Comparison of ENCODE assay signal across 10 cellular contexts in genomic region chr9:120904061-120904998, GRCh38. TPM values are rescaled to one million over a fixed set of nuclear protein-coding genes. Genes with fewer than 3 reads are reported as not detected.
DNase-seq lines count a peak whose midpoint lies in the region; ATAC-seq, FAIRE-seq and TF ChIP-seq lines count a peak whose summit lies in the region.
"Had no signal": no experiment of that assay in that cellular context is flagged by ENCODE, and none has a peak within 500 bp of the region (broad histone marks: within the 10 kb centered on the region; RNA-seq: fewer than 3 reads in every experiment).

No MANE protein-coding gene starts in this region.

- H3K4me1 ChIP-seq in OCI-LY7 (ENCODE audit: insufficient read depth, low read length, poor library complexity, severe bottlenecking), result peaks cover 75% of the 10 kb centered on the region

- no peak for FAIRE-seq in GM12891 (lab: Jason Lieb, UNC)

- H3K9me3 ChIP-seq in OCI-LY7 (ENCODE audit: low read length), result no peaks in the 10 kb centered on the region

- H2AFZ ChIP-seq in OCI-LY7 (ENCODE audit: low read length), result no peak overlapping the region
- H2AFZ ChIP-seq: GM23338 had no signal

- H3K79me2 ChIP-seq in OCI-LY7 (ENCODE audit: insufficient read depth, low read depth, low read length), result no peaks in the 10 kb centered on the region; the same call in 1 of the 2 replicates

- CTCF ChIA-PET in OCI-LY7 (lab: Charles Lee; ENCODE audit: unreplicated experiment), result interaction anchor here (0.6 to 1.6 kb wide), 4 partner anchors 10 to 21 kb away, joined by 3 to 7 read pairs (median 3); no protein-coding TSS in a partner anchor

- H4K20me1 ChIP-seq in OCI-LY7 (ENCODE audit: insufficient read depth, low read length), result no peaks in the 10 kb centered on the region

- BruUV-seq in OCI-LY7 (replicated peaks; lab: Mats Ljungman, UMichigan), result no TSS peak

- H3K36me3 ChIP-seq in OCI-LY7 (ENCODE audit: insufficient read depth, low read length), result peaks cover 17% of the 10 kb centered on the region

- peak overlapping the region; percentile 66 for H3K4me2 ChIP-seq in OCI-LY7 (ENCODE audit: low read length)
- H3K4me2 ChIP-seq: GM23338 had no signal

- POLR2A ChIA-PET in OCI-LY7 (lab: Charles Lee), result interaction anchor here (0.6 to 7.0 kb wide), 13 partner anchors 9 to 274 kb away, joined by 3 to 100 read pairs (median 12); partner anchors contain the start of genes PHF19 and TRAF1

- H3K9me2 ChIP-seq in OCI-LY7 (ENCODE audit: insufficient read depth, low read length), result no peaks in the 10 kb centered on the region

- peak overlapping the region; percentile 97 for H3K27ac ChIP-seq in OCI-LY7 (ENCODE audit: low read depth, low read length, poor library complexity, severe bottlenecking)

- peak; percentile 18 for ATAC-seq in sciatic nerve
- ATAC-seq in GM18511 (IDR thresholded peaks at IDR 0.05; ENCODE audit: unreplicated experiment), result no peak
- ATAC-seq in HG02970 (IDR thresholded peaks at IDR 0.05; ENCODE audit: low FRiP score, unreplicated experiment), result no peak
- ATAC-seq in HG03342 (IDR thresholded peaks at IDR 0.05; ENCODE audit: unreplicated experiment), result no peak
- ATAC-seq: GM23338 had no signal

- no peak for TF ChIP-seq CTCF in OCI-LY7 (conservative IDR thresholded peaks at IDR 0.05; ENCODE audit: low read length)

- TF ChIP-seq POLR2A in GM12891 (IDR thresholded peaks at IDR 0.05; ENCODE audit: low read depth, low read length), result peak; percentile 49

- intact Hi-C loops in OCI-LY7 (cut with micrococcal nuclease; ENCODE audit: unreplicated experiment) (no loop called here), sciatic nerve (cut with DNase I) (no loop called here)

- DNase-seq in GM12891 (ENCODE audit: insufficient read length, low spot score) (no peak), OCI-LY7 (ENCODE audit: low spot score) (peak; percentile 89), sciatic nerve (ENCODE audit: low spot score) (no peak)
- DNase-seq in activated naive CD4-positive, alpha-beta T cell treated with Interleukin-2 at 50 U/mL for 16 hours, result peak; percentile 47
- DNase-seq: NCI-H82, SW 1271 had no signal

- H3K4me3 ChIP-seq in OCI-LY7 (ENCODE audit: low read depth, low read length, poor library complexity, severe bottlenecking), result peak overlapping the region; percentile 21
- H3K4me3 ChIP-seq: GM23338 had no signal

TF ChIP-seq in GM12891, 5 proteins besides CTCF, POLR2A, EP300 and RAD21:
- TF ChIP-seq PAX5 (IDR thresholded peaks at IDR 0.05; ENCODE audit: insufficient read depth, low read length, severe bottlenecking) (no peak), POLR2AphosphoS5 (IDR thresholded peaks at IDR 0.05; ENCODE audit: low read depth, low read length) (peak; percentile 71)

RNA-seq across cellular contexts. Expression of gene TRAF1, which starts 22.3 kb away (rescaled TPM):
- polyA plus RNA-seq in GM12891 (2012; ENCODE audit: low read depth, missing spikeins), result 107 TPM
- 23.7 and 24.2 TPM in 2 replicates for total RNA-seq in OCI-LY7 (2014; rRNA removed; shearing (Covaris generic))
- total RNA-seq in OCI-LY7 (2022) (40.3 and 50.5 TPM in 2 replicates), sciatic nerve (8.0 TPM)

RNA-seq across cellular contexts. Expression of gene PHF19, which starts 27.3 kb away (rescaled TPM):
- polyA plus RNA-seq in GM12891 (2012; ENCODE audit: low read depth, missing spikeins), result 65.4 TPM
- total RNA-seq in OCI-LY7 (2014; rRNA removed; shearing (Covaris generic)), result 102 and 108 TPM in 2 replicates
- total RNA-seq in OCI-LY7 (2022) (211 and 214 TPM in 2 replicates), sciatic nerve (29.3 TPM)

Comparison
In these comparisons a context has a peak if more than half of its experiments do, and no peak if none do; other contexts are left out.
1. DNase-seq: peak in OCI-LY7 (single experiment) and activated naive CD4-positive, alpha-beta T cell treated with Interleukin-2 at 50 U/mL for 16 hours (single experiment); none in GM12891 (single experiment) and sciatic nerve (single experiment).